ENCODE assay signal across 1 cellular context in the genomic region with DNA sequence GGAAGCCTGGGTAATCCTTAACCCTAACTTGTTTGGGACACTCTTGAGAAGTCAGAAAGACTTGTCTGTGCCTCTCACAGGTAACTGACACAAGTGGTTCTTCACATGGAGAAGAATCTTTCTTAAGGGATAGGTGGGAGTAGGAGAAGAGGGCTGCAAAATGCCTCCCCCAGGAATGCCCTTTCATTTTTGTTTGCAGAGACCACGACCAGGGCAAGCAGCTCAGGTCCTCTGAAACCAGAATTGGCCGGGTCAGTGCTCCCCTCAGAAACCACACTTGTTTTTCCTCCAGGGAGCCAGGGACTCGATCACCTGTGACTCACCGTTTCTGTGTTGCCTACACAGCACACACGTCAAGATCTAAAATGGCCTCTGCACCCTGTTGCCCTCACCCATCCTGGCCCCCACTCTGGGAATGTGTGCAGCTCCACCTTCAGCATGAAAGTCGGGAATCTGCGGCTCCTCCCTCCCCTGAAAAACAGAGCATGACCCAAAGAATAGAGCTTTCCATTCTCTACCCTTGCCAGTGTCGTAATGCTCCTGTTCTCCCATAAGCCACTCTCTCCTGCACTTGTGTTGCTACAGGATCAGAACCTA.
A peak's percentile ranks its signal among the peaks of the same experiment; 100 is the strongest.
TF ChIP-seq lines count a peak whose summit lies in the region.

No MANE protein-coding gene starts in this region.

TF ChIP-seq in HepG2, 621 proteins besides CTCF, POLR2A, EP300 and RAD21 (continued from another document and continues in another):
- TF ChIP-seq AFF4 (CRISPR knock-in tag; IDR thresholded peaks at IDR 0.05), result no peak; the same call in none of the 2 replicates
- TF ChIP-seq ATF1 (CRISPR knock-in tag; IDR thresholded peaks at IDR 0.05), result peak; percentile 61
- TF ChIP-seq ZNF792 (CRISPR knock-in tag; IDR thresholded peaks at IDR 0.05), result no peak
- no peak for TF ChIP-seq IKZF1 (IDR thresholded peaks at IDR 0.05)
- TF ChIP-seq ZFP90 (CRISPR knock-in tag; IDR thresholded peaks at IDR 0.05; ENCODE audit: borderline replicate concordance), result no peak; the same call in 1 of the 2 replicates
- no peak for TF ChIP-seq PLSCR1 (CRISPR knock-in tag; IDR thresholded peaks at IDR 0.05; ENCODE audit: borderline replicate concordance)
- peak; percentile 96 for TF ChIP-seq HOXA3 (CRISPR knock-in tag; IDR thresholded peaks at IDR 0.05)
- TF ChIP-seq NFRKB (IDR thresholded peaks at IDR 0.05), result no peak
- TF ChIP-seq TCF7 (IDR thresholded peaks at IDR 0.05; ENCODE audit: low read depth), result peak; percentile 59; the same call in 1 of the 2 replicates
- TF ChIP-seq ZNF256 (CRISPR knock-in tag; conservative IDR thresholded peaks at IDR 0.05), result no peak
- peak; percentile 41; the same call in 1 of the 2 replicates for TF ChIP-seq HBP1 (CRISPR knock-in tag; IDR thresholded peaks at IDR 0.05; ENCODE audit: low read depth)
- no peak for TF ChIP-seq ZNF646 (CRISPR knock-in tag; IDR thresholded peaks at IDR 0.05)
- no peak for TF ChIP-seq U2AF1 (optimal IDR thresholded peaks at IDR 0.05; ENCODE audit: low read depth, low read length)
- no peak for TF ChIP-seq IRF1 (CRISPR knock-in tag; IDR thresholded peaks at IDR 0.05; ENCODE audit: low read depth)
- TF ChIP-seq HINFP (CRISPR knock-in tag; IDR thresholded peaks at IDR 0.05; ENCODE audit: low read depth), result 0 out of 2 replicates have a peak, but pooled peaks have one; percentile 1
- no peak for TF ChIP-seq ZNF550 (CRISPR knock-in tag; IDR thresholded peaks at IDR 0.05; ENCODE audit: borderline replicate concordance)
- TF ChIP-seq HNF4A (CRISPR knock-in tag; IDR thresholded peaks at IDR 0.05), result peak; percentile 72
- TF ChIP-seq RBFOX2 (IDR thresholded peaks at IDR 0.05; ENCODE audit: low read depth, low read length), result no peak
- TF ChIP-seq ZFY (CRISPR knock-in tag; IDR thresholded peaks at IDR 0.05), result peak; percentile 4; the same call in 1 of the 2 replicates
- TF ChIP-seq, protein P1, sequence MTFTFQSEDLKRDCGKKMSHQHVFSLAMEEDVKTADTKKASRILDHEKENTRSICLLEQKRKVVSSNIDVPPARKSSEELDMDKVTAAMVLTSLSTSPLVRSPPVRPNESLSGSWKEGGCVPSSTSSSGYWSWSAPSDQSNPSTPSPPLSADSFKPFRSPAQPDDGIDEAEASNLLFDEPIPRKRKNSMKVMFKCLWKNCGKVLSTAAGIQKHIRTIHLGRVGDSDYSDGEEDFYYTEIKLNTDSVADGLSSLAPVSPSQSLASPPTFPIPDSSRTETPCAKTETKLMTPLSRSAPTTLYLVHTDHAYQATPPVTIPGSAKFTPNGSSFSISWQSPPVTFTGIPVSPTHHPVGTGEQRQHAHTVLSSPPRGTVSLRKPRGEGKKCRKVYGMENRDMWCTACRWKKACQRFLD (CRISPR knock-in tag; IDR thresholded peaks at IDR 0.05; ENCODE audit: borderline replicate concordance), result no peak
- TF ChIP-seq FOXO1 (CRISPR knock-in tag; IDR thresholded peaks at IDR 0.05), result peak; percentile 88
- TF ChIP-seq, protein P2, sequence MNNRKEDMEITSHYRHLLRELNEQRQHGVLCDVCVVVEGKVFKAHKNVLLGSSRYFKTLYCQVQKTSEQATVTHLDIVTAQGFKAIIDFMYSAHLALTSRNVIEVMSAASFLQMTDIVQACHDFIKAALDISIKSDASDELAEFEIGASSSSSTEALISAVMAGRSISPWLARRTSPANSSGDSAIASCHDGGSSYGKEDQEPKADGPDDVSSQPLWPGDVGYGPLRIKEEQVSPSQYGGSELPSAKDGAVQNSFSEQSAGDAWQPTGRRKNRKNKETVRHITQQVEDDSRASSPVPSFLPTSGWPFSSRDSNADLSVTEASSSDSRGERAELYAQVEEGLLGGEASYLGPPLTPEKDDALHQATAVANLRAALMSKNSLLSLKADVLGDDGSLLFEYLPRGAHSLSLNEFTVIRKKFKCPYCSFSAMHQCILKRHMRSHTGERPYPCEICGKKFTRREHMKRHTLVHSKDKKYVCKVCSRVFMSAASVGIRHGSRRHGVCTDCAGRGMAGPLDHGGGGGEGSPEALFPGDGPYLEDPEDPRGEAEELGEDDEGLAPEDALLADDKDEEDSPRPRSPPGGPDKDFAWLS (CRISPR knock-in tag; IDR thresholded peaks at IDR 0.05; ENCODE audit: borderline replicate concordance), result no peak
- TF ChIP-seq, protein P3, sequence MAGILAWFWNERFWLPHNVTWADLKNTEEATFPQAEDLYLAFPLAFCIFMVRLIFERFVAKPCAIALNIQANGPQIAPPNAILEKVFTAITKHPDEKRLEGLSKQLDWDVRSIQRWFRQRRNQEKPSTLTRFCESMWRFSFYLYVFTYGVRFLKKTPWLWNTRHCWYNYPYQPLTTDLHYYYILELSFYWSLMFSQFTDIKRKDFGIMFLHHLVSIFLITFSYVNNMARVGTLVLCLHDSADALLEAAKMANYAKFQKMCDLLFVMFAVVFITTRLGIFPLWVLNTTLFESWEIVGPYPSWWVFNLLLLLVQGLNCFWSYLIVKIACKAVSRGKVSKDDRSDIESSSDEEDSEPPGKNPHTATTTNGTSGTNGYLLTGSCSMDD (CRISPR knock-in tag; IDR thresholded peaks at IDR 0.05), result no peak
- TF ChIP-seq ZMAT3 (CRISPR knock-in tag; conservative IDR thresholded peaks at IDR 0.05), result no peak
- no peak for TF ChIP-seq TMF1 (CRISPR knock-in tag; IDR thresholded peaks at IDR 0.05; ENCODE audit: low read depth)
- no peak for TF ChIP-seq ZNF296 (CRISPR knock-in tag; conservative IDR thresholded peaks at IDR 0.05)
- no peak for TF ChIP-seq ZNF678 (CRISPR knock-in tag; IDR thresholded peaks at IDR 0.05)
- no peak for TF ChIP-seq ZZZ3 (CRISPR knock-in tag; IDR thresholded peaks at IDR 0.05; ENCODE audit: borderline replicate concordance)
- TF ChIP-seq, protein P4, sequence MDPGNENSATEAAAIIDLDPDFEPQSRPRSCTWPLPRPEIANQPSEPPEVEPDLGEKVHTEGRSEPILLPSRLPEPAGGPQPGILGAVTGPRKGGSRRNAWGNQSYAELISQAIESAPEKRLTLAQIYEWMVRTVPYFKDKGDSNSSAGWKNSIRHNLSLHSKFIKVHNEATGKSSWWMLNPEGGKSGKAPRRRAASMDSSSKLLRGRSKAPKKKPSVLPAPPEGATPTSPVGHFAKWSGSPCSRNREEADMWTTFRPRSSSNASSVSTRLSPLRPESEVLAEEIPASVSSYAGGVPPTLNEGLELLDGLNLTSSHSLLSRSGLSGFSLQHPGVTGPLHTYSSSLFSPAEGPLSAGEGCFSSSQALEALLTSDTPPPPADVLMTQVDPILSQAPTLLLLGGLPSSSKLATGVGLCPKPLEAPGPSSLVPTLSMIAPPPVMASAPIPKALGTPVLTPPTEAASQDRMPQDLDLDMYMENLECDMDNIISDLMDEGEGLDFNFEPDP (CRISPR knock-in tag; conservative IDR thresholded peaks at IDR 0.05), result no peak
- TF ChIP-seq ZKSCAN1 (IDR thresholded peaks at IDR 0.05; ENCODE audit: low read length), result no peak
- peak; percentile 66 for TF ChIP-seq SOX13 (IDR thresholded peaks at IDR 0.05)
- TF ChIP-seq SOX13 (CRISPR knock-in tag; conservative IDR thresholded peaks at IDR 0.05 in 1 of 2, IDR thresholded peaks at IDR 0.05 in 1 of 2), result peak in 1 of 2 experiments; percentile 94; a peak in 2 of 4 replicates
- TF ChIP-seq MIER2 (CRISPR knock-in tag; IDR thresholded peaks at IDR 0.05), result no peak
- TF ChIP-seq TGIF2 (CRISPR knock-in tag; IDR thresholded peaks at IDR 0.05), result peak; percentile 75
